In genomic region chr9:5453004-5453403, GRCh38 we compare ENCODE assay signal across 21 cellular contexts. TPM values are rescaled to one million over a fixed set of nuclear protein-coding genes. Genes with fewer than 3 reads are reported as not detected.
DNase-seq lines count a peak whose midpoint lies in the region; ATAC-seq, FAIRE-seq and TF ChIP-seq lines count a peak whose summit lies in the region.
"Had no signal": no experiment of that assay in that cellular context is flagged by ENCODE, and none has a peak within 500 bp of the region (broad histone marks: within the 10 kb centered on the region; RNA-seq: fewer than 3 reads in every experiment).

No MANE protein-coding gene starts in this region.

- no peaks in the 10 kb centered on the region for H3K9me3 Mint-ChIP-seq in activated CD8-positive, alpha-beta memory T cell treated with anti-CD3 and anti-CD28 coated beads, Interleukin-2, amount 10 ng/mL, durations not matched to agents 7 days and 5 days (ENCODE audit: low read depth)
- H3K9me3 Mint-ChIP-seq in activated T-helper 17 cell treated with anti-CD3 and anti-CD28 coated beads, Interleukin-2, amount 50 U/mL, for 72 hours = no peaks in the 10 kb centered on the region
- H3K9me3 Mint-ChIP-seq: mesothelial cell of epicardium had no signal

- H3K36me3 Mint-ChIP-seq in activated CD8-positive, alpha-beta memory T cell treated with anti-CD3 and anti-CD28 coated beads, Interleukin-2, amount 10 ng/mL, durations not matched to agents 7 days and 5 days = peaks cover 20% of the 10 kb centered on the region
- peaks cover 70% of the 10 kb centered on the region for H3K36me3 Mint-ChIP-seq in activated T-helper 17 cell treated with anti-CD3 and anti-CD28 coated beads, Interleukin-2, amount 50 U/mL, for 72 hours (ENCODE audit: low read depth)
- H3K36me3 Mint-ChIP-seq: mesothelial cell of epicardium had no signal

- H3K9me3 ChIP-seq in keratinocyte (ENCODE audit: control insufficient read depth, low read depth, low read length) = no peaks in the 10 kb centered on the region
- H3K9me3 ChIP-seq: Caco-2, gastrocnemius medialis, neutrophil, vagina had no signal

- no peak for ATAC-seq in activated CD8-positive, alpha-beta memory T cell treated with anti-CD3 and anti-CD28 coated beads, Interleukin-2, amount 10 ng/mL, durations not matched to agents 7 days and 5 days
- ATAC-seq in activated T-helper 17 cell treated with anti-CD3 and anti-CD28 coated beads, Interleukin-2, amount 50 U/mL, for 72 hours (replicated peaks) = no peak
- ATAC-seq in GM18505 (IDR thresholded peaks at IDR 0.05; ENCODE audit: unreplicated experiment) = no peak
- ATAC-seq: gastrocnemius medialis had no signal

- no peak overlapping the region for H2AFZ ChIP-seq in keratinocyte (ENCODE audit: control insufficient read depth, low read length)

- no peaks in the 10 kb centered on the region for H3K9me1 ChIP-seq in keratinocyte (ENCODE audit: control insufficient read depth, extremely low read depth, insufficient read depth, low read length)

- peak overlapping the region; percentile 13 for H3K9ac ChIP-seq in keratinocyte (ENCODE audit: control insufficient read depth, extremely low read depth, insufficient read depth, low read length)

- H3K4me2 ChIP-seq in keratinocyte (ENCODE audit: control insufficient read depth, extremely low read depth, insufficient read depth, low read depth, low read length) = peak overlapping the region; percentile 99

- H3K27me3 Mint-ChIP-seq in activated CD8-positive, alpha-beta memory T cell treated with anti-CD3 and anti-CD28 coated beads, Interleukin-2, amount 10 ng/mL, durations not matched to agents 7 days and 5 days = no peaks in the 10 kb centered on the region
- H3K27me3 Mint-ChIP-seq in activated T-helper 17 cell treated with anti-CD3 and anti-CD28 coated beads, Interleukin-2, amount 50 U/mL, for 72 hours = no peaks in the 10 kb centered on the region

- peaks cover 52% of the 10 kb centered on the region for H3K4me1 ChIP-seq in keratinocyte (ENCODE audit: control insufficient read depth, extremely low read depth, insufficient read depth, low read length)
- H3K4me1 ChIP-seq: Caco-2 had no signal

- H3K36me3 ChIP-seq in keratinocyte (ENCODE audit: control insufficient read depth in 2 of 2, extremely low read depth in 1 of 2, insufficient read depth in 2 of 2, low read length in 2 of 2) = peaks cover 3 to 6% of the 10 kb centered on the region in 2 experiments
- H3K36me3 ChIP-seq: cardiac muscle cell, gastrocnemius medialis, neutrophil, vagina had no signal

- peaks cover 68% of the 10 kb centered on the region for H3K4me1 Mint-ChIP-seq in activated CD8-positive, alpha-beta memory T cell treated with anti-CD3 and anti-CD28 coated beads, Interleukin-2, amount 10 ng/mL, durations not matched to agents 7 days and 5 days
- peaks cover 37% of the 10 kb centered on the region for H3K4me1 Mint-ChIP-seq in activated T-helper 17 cell treated with anti-CD3 and anti-CD28 coated beads, Interleukin-2, amount 50 U/mL, for 72 hours

- H4K20me1 ChIP-seq in keratinocyte (ENCODE audit: control insufficient read depth, extremely low read depth, insufficient read depth, low read length) = no peaks in the 10 kb centered on the region

- CTCF ChIA-PET in activated CD8-positive, alpha-beta memory T cell treated with anti-CD3 and anti-CD28 coated beads, Interleukin-2, amount 10 ng/mL, durations not matched to agents 7 days and 5 days (lab: Charles Lee) = interaction anchor here (1.2 kb wide), 1 partner anchor 148 kb away, joined by 5 read pairs; no protein-coding TSS in a partner anchor

- peak overlapping the region; percentile 35 for H3K27ac Mint-ChIP-seq in activated CD8-positive, alpha-beta memory T cell treated with anti-CD3 and anti-CD28 coated beads, Interleukin-2, amount 10 ng/mL, durations not matched to agents 7 days and 5 days
- peak overlapping the region; percentile 93 for H3K27ac Mint-ChIP-seq in activated T-helper 17 cell treated with anti-CD3 and anti-CD28 coated beads, Interleukin-2, amount 50 U/mL, for 72 hours
- H3K27ac Mint-ChIP-seq: mesothelial cell of epicardium had no signal

- H3K4me3 ChIP-seq in GM12865 (ENCODE audit: low read depth, low read length) = peak overlapping the region; percentile 65
- H3K4me3 ChIP-seq in keratinocyte (ENCODE audit: control insufficient read depth in 2 of 3, extremely low read depth in 1 of 3, insufficient read depth in 2 of 3, low read depth in 1 of 3, low read length in 3 of 3) = peak overlapping the region in 2 of 3 experiments; percentile 56 to 70
- H3K4me3 ChIP-seq: cardiac muscle cell, gastrocnemius medialis, vagina had no signal

- FAIRE-seq in keratinocyte (lab: Jason Lieb, UNC) = no peak
- FAIRE-seq: H1 had no signal

- H3K4me3 Mint-ChIP-seq in activated CD8-positive, alpha-beta memory T cell treated with anti-CD3 and anti-CD28 coated beads, Interleukin-2, amount 10 ng/mL, durations not matched to agents 7 days and 5 days = peak overlapping the region; percentile 5
- peak overlapping the region; percentile 97 for H3K4me3 Mint-ChIP-seq in activated T-helper 17 cell treated with anti-CD3 and anti-CD28 coated beads, Interleukin-2, amount 50 U/mL, for 72 hours
- H3K4me3 Mint-ChIP-seq: mesothelial cell of epicardium had no signal

- no peak for DNase-seq in activated CD8-positive, alpha-beta memory T cell treated with anti-CD3 and anti-CD28 coated beads, Interleukin-2, amount 10 ng/mL, durations not matched to agents 7 days and 5 days
- no peak for DNase-seq in activated CD8-positive, alpha-beta memory T cell treated with anti-CD3 and anti-CD28 coated beads for 24 hours
- DNase-seq in GM12865 (ENCODE audit: low read depth) (no peak), keratinocyte (ENCODE audit: low read depth, low spot score) (no peak), DMS 273 treated with DMSO at 0.1 percent for 48 hours (lab: John Stamatoyannopoulos, UW) (no peak), SHP77 (lab: John Stamatoyannopoulos, UW) (no peak)
- DNase-seq: ACHN; activated effector memory CD4-positive, alpha-beta T cell treated with Interleukin-2 at 50 U/mL for 16 hours; Caco-2; gastrocnemius medialis; NCI-H1048; NCI-H2171; stimulated activated naive CD4-positive, alpha-beta T cell; SW 1271 had no signal

- H3K27me3 ChIP-seq in keratinocyte (ENCODE audit: control insufficient read depth, extremely low read depth, insufficient read depth, low read length) = no peaks in the 10 kb centered on the region
- H3K27me3 ChIP-seq: cardiac muscle cell, gastrocnemius medialis, neutrophil, vagina had no signal

- no peak for TF ChIP-seq CTCF in GM12865 (IDR thresholded peaks at IDR 0.05; ENCODE audit: insufficient read depth, low read depth, low read length, missing control alignments)
- no peak for TF ChIP-seq CTCF in keratinocyte (optimal IDR thresholded peaks at IDR 0.05 in 1 of 3, IDR thresholded peaks at IDR 0.05 in 1 of 3, conservative IDR thresholded peaks at IDR 0.05 in 1 of 3; ENCODE audit: extremely low read depth in 1 of 3, insufficient read depth in 2 of 3, low read length in 3 of 3)

- TF ChIP-seq POLR2A in GM18505 (IDR thresholded peaks at IDR 0.05; ENCODE audit: borderline replicate concordance, extremely low read depth, insufficient read depth, insufficient read length) = no peak

- H3K79me2 ChIP-seq in keratinocyte (ENCODE audit: control insufficient read depth, insufficient read depth, low read length) = peaks cover 84% of the 10 kb centered on the region

- dilution Hi-C loops in keratinocyte (cut with MboI; ENCODE audit: extremely low pct_ligation_motif_present, low sequenced_read_pairs) = no loop called here

- H3K27ac ChIP-seq in keratinocyte (ENCODE audit: control insufficient read depth, insufficient read depth, low read length) = peak overlapping the region; percentile 50
- H3K27ac ChIP-seq: cardiac muscle cell, gastrocnemius medialis, vagina had no signal

RNA-seq across cellular contexts. Expression of gene CD274, which starts 2.7 kb away (rescaled TPM):
- 10 to 100 TPM in 1 of 2 experiments, 1 to 10 TPM in 1; 8.3 to 10.4 TPM for total RNA-seq in activated CD8-positive, alpha-beta memory T cell treated with anti-CD3 and anti-CD28 coated beads, Interleukin-2, amount 10 ng/mL, durations not matched to agents 7 days and 5 days
- 10 to 100 TPM; 35.2 to 42.2 TPM for total RNA-seq in activated T-helper 17 cell treated with anti-CD3 and anti-CD28 coated beads, Interleukin-2, amount 50 U/mL, for 72 hours
- polyA plus RNA-seq in keratinocyte = 15.5 to 36.3 TPM (median 18.9 TPM) in 3 replicates
- 6.5 TPM for polyA plus RNA-seq in keratinocyte (2011; ENCODE audit: low read depth)
- polyA plus RNA-seq in keratinocyte (2011; cell fraction: cytosol; rRNA removed) = 5.3 and 9.9 TPM in 2 replicates
- 27.2 and 41.4 TPM in 2 replicates for polyA plus RNA-seq in keratinocyte (2011; cell fraction: nucleus; rRNA removed)
- 2.8 and 14.6 TPM in 2 replicates for polyA plus RNA-seq in keratinocyte (2012; ENCODE audit: low replicate concordance)
- polyA minus RNA-seq in keratinocyte = 7.4 to 35.5 TPM (median 7.6 TPM) in 3 replicates
- polyA minus RNA-seq in keratinocyte (2011; cell fraction: cytosol; rRNA and poly(A)+ RNA removed) = 3.6 TPM
- polyA minus RNA-seq in keratinocyte (2011; cell fraction: nucleus; rRNA and poly(A)+ RNA removed) = 7.8 and 21.7 TPM in 2 replicates
- total RNA-seq: Caco-2, cardiac muscle cell had no signal
- polyA plus RNA-seq: cardiac muscle cell had no signal

RNA-seq across cellular contexts. Expression of gene PLGRKT, which starts 15.3 kb away (rescaled TPM):
- total RNA-seq in activated CD8-positive, alpha-beta memory T cell treated with anti-CD3 and anti-CD28 coated beads, Interleukin-2, amount 10 ng/mL, durations not matched to agents 7 days and 5 days = 10 to 100 TPM; 29.8 to 31.5 TPM
- total RNA-seq in activated T-helper 17 cell treated with anti-CD3 and anti-CD28 coated beads, Interleukin-2, amount 50 U/mL, for 72 hours = 10 to 100 TPM; 25.8 to 26.3 TPM
- 16.9 to 35.2 TPM (median 28.6 TPM) in 3 replicates for polyA plus RNA-seq in keratinocyte
- 2.9 TPM for polyA plus RNA-seq in keratinocyte (2011; ENCODE audit: low read depth)
- polyA plus RNA-seq in keratinocyte (2011; cell fraction: cytosol; rRNA removed) = 23.3 and 35.5 TPM in 2 replicates
- polyA plus RNA-seq in keratinocyte (2011; cell fraction: nucleus; rRNA removed) = 10.1 and 11.4 TPM in 2 replicates
- polyA plus RNA-seq in keratinocyte (2012; ENCODE audit: low replicate concordance) = 20.4 and 41.0 TPM in 2 replicates
- polyA minus RNA-seq in keratinocyte = 0.72 to 7.6 TPM (median 3.5 TPM) in 3 replicates
- polyA minus RNA-seq in keratinocyte (2011; cell fraction: cytosol; rRNA and poly(A)+ RNA removed) = 14.0 TPM
- 4.0 and 4.2 TPM in 2 replicates for polyA minus RNA-seq in keratinocyte (2011; cell fraction: nucleus; rRNA and poly(A)+ RNA removed)

RNA-seq across cellular contexts. Expression of gene PDCD1LG2, which starts 57.3 kb away (rescaled TPM):
- 1 to 10 TPM; 1.5 to 3.2 TPM for total RNA-seq in activated CD8-positive, alpha-beta memory T cell treated with anti-CD3 and anti-CD28 coated beads, Interleukin-2, amount 10 ng/mL, durations not matched to agents 7 days and 5 days
- 1 to 10 TPM; 1.2 to 1.5 TPM for total RNA-seq in activated T-helper 17 cell treated with anti-CD3 and anti-CD28 coated beads, Interleukin-2, amount 50 U/mL, for 72 hours
- polyA plus RNA-seq in keratinocyte = 14.7 to 20.2 TPM (median 18.8 TPM) in 3 replicates
- 0.29 TPM for polyA plus RNA-seq in keratinocyte (2011; ENCODE audit: low read depth)
- 8.3 and 14.1 TPM in 2 replicates for polyA plus RNA-seq in keratinocyte (2011; cell fraction: cytosol; rRNA removed)
- polyA plus RNA-seq in keratinocyte (2011; cell fraction: nucleus; rRNA removed) = 23.8 and 26.4 TPM in 2 replicates
- polyA plus RNA-seq in keratinocyte (2012; ENCODE audit: low replicate concordance) = 1.6 and 13.4 TPM in 2 replicates
- polyA minus RNA-seq in keratinocyte = 14.6 to 25.8 TPM (median 16.8 TPM) in 3 replicates
- 9.4 TPM for polyA minus RNA-seq in keratinocyte (2011; cell fraction: cytosol; rRNA and poly(A)+ RNA removed)
- polyA minus RNA-seq in keratinocyte (2011; cell fraction: nucleus; rRNA and poly(A)+ RNA removed) = 20.8 and 40.4 TPM in 2 replicates
- total RNA-seq: Caco-2, cardiac muscle cell, H1, mesothelial cell of epicardium had no signal
- polyA plus RNA-seq: cardiac muscle cell, H1 had no signal
